Comparison of ENCODE assay signal across 12 cellular contexts in genomic region chr15:68503791-68504720, GRCh38.
DNase-seq lines count a peak whose midpoint lies in the region; ATAC-seq and TF ChIP-seq lines count a peak whose summit lies in the region.
"Had no signal": no experiment of that assay in that cellular context is flagged by ENCODE, and none has a peak within 500 bp of the region (broad histone marks: within the 10 kb centered on the region; RNA-seq: fewer than 3 reads in every experiment).

No MANE protein-coding gene starts in this region.

- H3K9me3 Mint-ChIP-seq in CD8-positive, alpha-beta T cell = no peaks in the 10 kb centered on the region
- H3K9me3 Mint-ChIP-seq in chondrocyte (ENCODE audit: low read depth) = no peaks in the 10 kb centered on the region
- no peaks in the 10 kb centered on the region for H3K9me3 Mint-ChIP-seq in naive thymus-derived CD8-positive, alpha-beta T cell

- peaks cover 9% of the 10 kb centered on the region for H3K4me1 Mint-ChIP-seq in CD8-positive, alpha-beta T cell (ENCODE audit: low read depth)
- H3K4me1 Mint-ChIP-seq in chondrocyte (ENCODE audit: low read depth) = peaks cover 66% of the 10 kb centered on the region
- peaks cover 0 to 11% (median 7%) of the 10 kb centered on the region in 4 donors for H3K4me1 Mint-ChIP-seq in naive thymus-derived CD8-positive, alpha-beta T cell

- no peaks in the 10 kb centered on the region for H4K20me1 ChIP-seq in IMR-90 (ENCODE audit: insufficient read depth, low read length)

- no peaks in the 10 kb centered on the region for H3K36me3 Mint-ChIP-seq in CD8-positive, alpha-beta T cell
- H3K36me3 Mint-ChIP-seq in chondrocyte (ENCODE audit: low read depth) = no peaks in the 10 kb centered on the region
- no peaks in the 10 kb centered on the region for H3K36me3 Mint-ChIP-seq in naive thymus-derived CD8-positive, alpha-beta T cell

- ATAC-seq in CD8-positive, alpha-beta T cell = no peak
- ATAC-seq in IMR-90 (ENCODE audit: low read depth) = peak; percentile 80
- no peak for ATAC-seq in naive thymus-derived CD8-positive, alpha-beta T cell
- ATAC-seq: Panc1 had no signal

- H3K4me3 ChIP-seq in CD8-positive, alpha-beta T cell (ENCODE audit: low read depth, low read length) = no peak overlapping the region
- H3K4me3 ChIP-seq in IMR-90 (ENCODE audit: insufficient read depth, low read depth, low read length) = no peak overlapping the region
- H3K4me3 ChIP-seq: tibial artery had no signal

- CTCF ChIA-PET in CD8-positive, alpha-beta T cell (lab: Charles Lee) = no interaction called here
- CTCF ChIA-PET in IMR-90 (lab: Yijun Ruan, JAX) = interaction anchor here (0.9 kb wide), 1 partner anchor 11 kb away, joined by 4 read pairs; no protein-coding TSS in a partner anchor

- H4K8ac ChIP-seq in IMR-90 (ENCODE audit: low read depth in 2 of 2, low read length in 2 of 2) = peak overlapping the region; percentile 15 to 70; a peak in 3 of 4 replicates

- DNase-seq in CD8-positive, alpha-beta T cell = no peak
- DNase-seq in IMR-90 (peak; percentile 48), chondrocyte (ENCODE audit: low spot score) (no peak), DMS 273 treated with DMSO at 0.1 percent for 48 hours (lab: John Stamatoyannopoulos, UW) (no peak), DMS153 (lab: John Stamatoyannopoulos, UW) (no peak), NCI-H82 treated with DMSO at 0.1 percent for 48 hours (lab: John Stamatoyannopoulos, UW; ENCODE audit: unreplicated experiment) (no peak)
- no peak for DNase-seq in naive thymus-derived CD8-positive, alpha-beta T cell
- DNase-seq in stimulated activated CD8-positive, alpha-beta memory T cell treated with anti-CD3 and anti-CD28 coated beads, Interleukin-4, amount 100 ng/mL, for 48 hours = no peak
- DNase-seq: Karpas-422, NCI-H446 had no signal

- no peak for TF ChIP-seq RAD21 in IMR-90 (IDR thresholded peaks at IDR 0.05; ENCODE audit: low read length)

- H3K18ac ChIP-seq in IMR-90 (ENCODE audit: low read depth, low read length) = peak overlapping the region; percentile 79

- peak overlapping the region; percentile 77 for H2AFZ ChIP-seq in IMR-90 (replicated peaks; ENCODE audit: low read length, poor library complexity)

- no peaks in the 10 kb centered on the region for H3K4me1 ChIP-seq in CD8-positive, alpha-beta T cell (ENCODE audit: insufficient read depth, low read length)
- peaks cover 11% of the 10 kb centered on the region for H3K4me1 ChIP-seq in IMR-90 (ENCODE audit: control insufficient read depth, insufficient read depth, low read length)

- no peaks in the 10 kb centered on the region for H3K36me3 ChIP-seq in CD8-positive, alpha-beta T cell (ENCODE audit: insufficient read depth, low read length)
- H3K36me3 ChIP-seq in IMR-90 (ENCODE audit: control insufficient read depth, insufficient read depth, low read length) = no peaks in the 10 kb centered on the region
- H3K36me3 ChIP-seq: tibial artery had no signal

- H3K4me3 Mint-ChIP-seq in CD8-positive, alpha-beta T cell = peak overlapping the region; percentile 19
- peak overlapping the region; percentile 37 for H3K4me3 Mint-ChIP-seq in chondrocyte (ENCODE audit: unreplicated experiment)
- H3K4me3 Mint-ChIP-seq in naive thymus-derived CD8-positive, alpha-beta T cell = peak overlapping the region in 8 of 10 donors; percentile 29 to 71 (median 50)

- H4K5ac ChIP-seq in IMR-90 (ENCODE audit: low read depth, low read length) = peak overlapping the region; percentile 81

- in situ Hi-C loops in IMR-90 (cut with MboI; ENCODE audit: low sequenced_read_pairs) = no loop called here

- H3K9me3 ChIP-seq in CD8-positive, alpha-beta T cell (ENCODE audit: low read length) = no peaks in the 10 kb centered on the region
- H3K9me3 ChIP-seq in IMR-90 (ENCODE audit: control insufficient read depth, insufficient read depth, low read length) = no peaks in the 10 kb centered on the region
- H3K9me3 ChIP-seq: tibial artery had no signal

- peak overlapping the region; percentile 69; the same call in 1 of the 3 replicates for H2BK15ac ChIP-seq in IMR-90 (ENCODE audit: low read depth, low read length)

- H3K27ac ChIP-seq in CD8-positive, alpha-beta T cell (ENCODE audit: low read depth, low read length) = no peak overlapping the region
- H3K27ac ChIP-seq in IMR-90 (ENCODE audit: insufficient read depth, low read length) = no peak overlapping the region
- H3K27ac ChIP-seq: tibial artery had no signal

- H2AK9ac ChIP-seq in IMR-90 (replicated peaks; ENCODE audit: low read depth, low read length, poor library complexity) = peak overlapping the region; percentile 71

- H2BK120ac ChIP-seq in IMR-90 (ENCODE audit: low read depth, low read length) = peak overlapping the region; percentile 83

- peak overlapping the region; percentile 28; the same call in 1 of the 2 replicates for H4K91ac ChIP-seq in IMR-90 (ENCODE audit: insufficient read depth, low read depth, low read length)

- intact Hi-C loops in CD8-positive, alpha-beta T cell (cut with DNase I, micrococcal nuclease) = no loop called here
- intact Hi-C loops in IMR-90 (cut with micrococcal nuclease) = no loop called here

- H3K27me3 Mint-ChIP-seq in CD8-positive, alpha-beta T cell (ENCODE audit: low read depth) = peaks cover 10% of the 10 kb centered on the region
- H3K27me3 Mint-ChIP-seq in chondrocyte (ENCODE audit: low read depth) = no peaks in the 10 kb centered on the region
- H3K27me3 Mint-ChIP-seq in naive thymus-derived CD8-positive, alpha-beta T cell = peaks cover 0 to 10% (median 6%) of the 10 kb centered on the region in 5 donors

- H3K14ac ChIP-seq in IMR-90 (replicated peaks; ENCODE audit: low read depth, low read length) = peak overlapping the region; percentile 96

- peak overlapping the region; percentile 79 for H2BK20ac ChIP-seq in IMR-90 (ENCODE audit: low read depth, low read length)

- no peak overlapping the region for H3K27ac Mint-ChIP-seq in CD8-positive, alpha-beta T cell
- H3K27ac Mint-ChIP-seq in chondrocyte (ENCODE audit: unreplicated experiment) = peak overlapping the region; percentile 90
- H3K27ac Mint-ChIP-seq in naive thymus-derived CD8-positive, alpha-beta T cell = peak overlapping the region in 1 of 10 donors; percentile 53

- H3K79me1 ChIP-seq in IMR-90 (ENCODE audit: low read depth in 1 of 2, low read length in 2 of 2) = no peaks in the 10 kb centered on the region

- POLR2A ChIA-PET in CD8-positive, alpha-beta T cell (lab: Charles Lee) = no interaction called here
- POLR2A ChIA-PET in IMR-90 (lab: Charles Lee; ENCODE audit: unreplicated experiment) = interaction anchor here (0.7 kb wide), 1 partner anchor 24 kb away, joined by 4 read pairs; no protein-coding TSS in a partner anchor
- POLR2A ChIA-PET in naive thymus-derived CD8-positive, alpha-beta T cell (lab: Charles Lee) = no interaction called here

- no peak overlapping the region for H3K23ac ChIP-seq in IMR-90 (ENCODE audit: low read depth, low read length)

- H3K9me1 ChIP-seq in IMR-90 (ENCODE audit: insufficient read depth, low read length) = peaks cover 12% of the 10 kb centered on the region

- peak overlapping the region; percentile 44 for H3K4me2 ChIP-seq in IMR-90 (ENCODE audit: low read depth, low read length)

- TF ChIP-seq CTCF in CD8-positive, alpha-beta T cell (IDR thresholded peaks at IDR 0.05) = no peak
- TF ChIP-seq CTCF in IMR-90 (conservative IDR thresholded peaks at IDR 0.05; ENCODE audit: low read depth, low read length) = no peak
- no peak for TF ChIP-seq CTCF in chondrocyte (IDR thresholded peaks at IDR 0.05)

- no peak overlapping the region for H2BK5ac ChIP-seq in IMR-90 (ENCODE audit: low read depth, low read length, poor library complexity, severe bottlenecking)

- WGBS in IMR-90 (ENCODE audit: extremely low coverage in 2 of 2, insufficient read length in 1 of 2), 2 experiments = 72% methylated on average over 7 of the region's 11 CpGs; no CpG with 5 or more reads in 1 of the 2 experiments

- no peak for TF ChIP-seq POLR2A in IMR-90 (IDR thresholded peaks at IDR 0.05; ENCODE audit: low read depth, low read length)

- H2AK5ac ChIP-seq in IMR-90 (ENCODE audit: low read depth, low read length) = peak overlapping the region; percentile 39; the same call in 1 of the 2 replicates

- dilution Hi-C loops in IMR-90 (cut with HindIII; ENCODE audit: low sequenced_read_pairs, unreplicated experiment) = no loop called here

- peak overlapping the region; percentile 82 for H3K4ac ChIP-seq in IMR-90 (ENCODE audit: low read depth, low read length)

- no peak overlapping the region for H3K56ac ChIP-seq in IMR-90 (ENCODE audit: extremely low read depth, insufficient read depth, low read length)

- no peaks in the 10 kb centered on the region for H3K27me3 ChIP-seq in CD8-positive, alpha-beta T cell (ENCODE audit: insufficient read depth, low read length)
- H3K27me3 ChIP-seq in IMR-90 (ENCODE audit: control insufficient read depth, insufficient read depth, low read length) = peaks cover 2% of the 10 kb centered on the region; the same call in 1 of the 2 replicates
- H3K27me3 ChIP-seq: tibial artery had no signal

- no TSS peak for BruUV-seq in IMR-90 (replicated peaks; lab: Mats Ljungman, UMichigan)

- H3K9ac ChIP-seq in IMR-90 (ENCODE audit: low read depth, low read length) = no peak overlapping the region

TF ChIP-seq in IMR-90, 13 proteins besides CTCF, POLR2A, EP300 and RAD21:
- TF ChIP-seq ELK1 (IDR thresholded peaks at IDR 0.05; ENCODE audit: borderline replicate concordance, low read depth, low read length) (no peak), BHLHE40 (IDR thresholded peaks at IDR 0.05; ENCODE audit: low read depth, low read length) (no peak), FOS (IDR thresholded peaks at IDR 0.05; ENCODE audit: low read depth, low read length) (no peak), MAZ (IDR thresholded peaks at IDR 0.05; ENCODE audit: borderline replicate concordance, low read depth, low read length) (no peak), USF2 (IDR thresholded peaks at IDR 0.05; ENCODE audit: low read depth, low read length) (no peak), NFE2L2 (IDR thresholded peaks at IDR 0.05; ENCODE audit: low read depth, low read length) (no peak)
